Comparison of ENCODE assay signal across 25 cellular contexts in genomic region chr16:58738672-58739296, GRCh38. TPM values are rescaled to one million over a fixed set of nuclear protein-coding genes. Genes with fewer than 3 reads are reported as not detected.
DNase-seq lines count a peak whose midpoint lies in the region; ATAC-seq, FAIRE-seq and TF ChIP-seq lines count a peak whose summit lies in the region.
"Had no signal": no experiment of that assay in that cellular context is flagged by ENCODE, and none has a peak within 500 bp of the region (broad histone marks: within the 10 kb centered on the region; RNA-seq: fewer than 3 reads in every experiment).

No MANE protein-coding gene starts in this region.

- H3K18ac ChIP-seq in trophoblast cell (ENCODE audit: low read length) = no peak overlapping the region

- POLR2A ChIA-PET in A549 (lab: Yijun Ruan, JAX) = no interaction called here
- POLR2A ChIA-PET in K562 (lab: Yijun Ruan, JAX) = interaction anchor here (1.0 kb wide), 1 partner anchor 10 kb away, joined by 6 read pairs; no protein-coding TSS in a partner anchor

- H2BK12ac ChIP-seq in trophoblast cell (ENCODE audit: low read length) = no peak overlapping the region

- H4K12ac ChIP-seq in trophoblast cell (ENCODE audit: low read depth, low read length) = no peak overlapping the region

- no peak overlapping the region for H4K91ac ChIP-seq in trophoblast cell (ENCODE audit: low read depth, low read length)

- no peak for TF ChIP-seq EP300 in A549 (IDR thresholded peaks at IDR 0.05)
- no peak for TF ChIP-seq EP300 in K562 (IDR thresholded peaks at IDR 0.05; ENCODE audit: low read length)

- H4K20me1 ChIP-seq in K562 (replicated peaks; ENCODE audit: control insufficient read depth, insufficient read depth, low read length) = no peaks in the 10 kb centered on the region
- H4K20me1 ChIP-seq: BLaER1 treated with 17β-estradiol and CSF1 and Interleukin-3, amounts not matched to agents 10 nM and 100 nM had no signal

- H2BK120ac ChIP-seq in trophoblast cell (ENCODE audit: insufficient read depth, low read length, poor library complexity) = no peak overlapping the region

- no TSS peak for BruUV-seq in K562 (replicated peaks; lab: Mats Ljungman, UMichigan)

- H4K8ac ChIP-seq in trophoblast cell (ENCODE audit: low read depth, low read length) = no peak overlapping the region

- H3K4me1 ChIP-seq in A549 (peaks cover 3% of the 10 kb centered on the region; the same call in 1 of the 3 replicates), K562 (replicated peaks in 1 of 2; ENCODE audit: control insufficient read depth in 2 of 2, insufficient read depth in 2 of 2, low read length in 2 of 2) (peaks cover 2 to 7% of the 10 kb centered on the region in 2 experiments; a peak in 3 of 5 replicates), trophoblast cell (ENCODE audit: control insufficient read depth in 1 of 2, insufficient read depth in 2 of 2, low read length in 2 of 2) (no peaks in the 10 kb centered on the region), mucosa of descending colon (ENCODE audit: low read depth) (peaks cover 5% of the 10 kb centered on the region)
- H3K4me1 ChIP-seq: BE2C had no signal

- no peak for FAIRE-seq in A549 (lab: Jason Lieb, UNC)
- peak; percentile 80 for FAIRE-seq in HTR-8/SVneo (lab: Jason Lieb, UNC)
- FAIRE-seq in K562 (lab: Jason Lieb, UNC) = no peak
- FAIRE-seq: A204.1, D721Med, GM12878, GM19239, H54 had no signal

- H3K9me1 ChIP-seq in K562 (ENCODE audit: control insufficient read depth, insufficient read depth, low read length) = no peaks in the 10 kb centered on the region

- H3K79me2 ChIP-seq in K562 (ENCODE audit: control insufficient read depth, insufficient read depth, low read length) = peaks cover 7% of the 10 kb centered on the region
- H3K79me2 ChIP-seq in trophoblast cell (ENCODE audit: control insufficient read depth, insufficient read depth, low read length, poor library complexity) = peaks cover 2% of the 10 kb centered on the region

- H3K9ac ChIP-seq in K562 (ENCODE audit: insufficient read depth in 1 of 2, low read depth in 2 of 2, low read length in 2 of 2) = no peak overlapping the region
- H3K9ac ChIP-seq in trophoblast cell (ENCODE audit: low read length) = no peak overlapping the region
- H3K9ac ChIP-seq: BLaER1 treated with 17β-estradiol and CSF1 and Interleukin-3, amounts not matched to agents 10 nM and 100 nM had no signal

- DNase-seq in A549 (ENCODE audit: low read depth in 1 of 2, low spot score in 1 of 2) = no peak
- no peak for DNase-seq in HTR-8/SVneo (ENCODE audit: insufficient read length, low spot score)
- no peak for DNase-seq in K562 (ENCODE audit: extremely low read depth in 1 of 4, low spot score in 3 of 4)
- peak in 1 of 2 donors; percentile 39 for DNase-seq in trophoblast cell
- no peak for DNase-seq in NCI-H187 (lab: John Stamatoyannopoulos, UW)
- no peak for DNase-seq in mucosa of descending colon
- DNase-seq: ACHN; AML-193; BE2C; CD4-positive, alpha-beta T cell; CD8-positive, alpha-beta memory T cell; DMS 273 treated with DMSO at 0.1 percent for 48 hours; DMS79; EL; GDM1; HFFc6 had no signal

- TF ChIP-seq POLR2A in A549 (IDR thresholded peaks at IDR 0.05; ENCODE audit: low read length) (no peak), K562 (conservative IDR thresholded peaks at IDR 0.05) (no peak)

- H3K9me3 ChIP-seq in A549 = no peaks in the 10 kb centered on the region
- H3K9me3 ChIP-seq in K562 (replicated peaks; ENCODE audit: control insufficient read depth, insufficient read depth, low read depth, low read length) = no peaks in the 10 kb centered on the region; the same call in 1 of the 2 replicates
- H3K9me3 ChIP-seq in trophoblast cell (ENCODE audit: insufficient read depth, low read depth, low read length) = no peaks in the 10 kb centered on the region
- H3K9me3 ChIP-seq in mucosa of descending colon = no peaks in the 10 kb centered on the region
- H3K9me3 ChIP-seq: BE2C; BLaER1 treated with 17β-estradiol and CSF1 and Interleukin-3, amounts not matched to agents 10 nM and 100 nM; HAP-1 had no signal

- no peak overlapping the region for H3K4me3 ChIP-seq in A549
- H3K4me3 ChIP-seq in K562 = no peak overlapping the region
- no peak overlapping the region for H3K4me3 ChIP-seq in trophoblast cell (ENCODE audit: low read depth, low read length)
- H3K4me3 ChIP-seq in mucosa of descending colon = no peak overlapping the region
- H3K4me3 ChIP-seq: BLaER1 treated with 17β-estradiol and CSF1 and Interleukin-3, amounts not matched to agents 10 nM and 100 nM; GM12878; GM23338; HAP-1 had no signal

- WGBS in A549 (ENCODE audit: missing lambda C conversion rate) = 67% methylated on average over 4 of the region's 5 CpGs
- WGBS in K562 (ENCODE audit: insufficient coverage, low coverage, missing lambda C conversion rate) = 51% methylated on average over 2 of the region's 5 CpGs
- WGBS in trophoblast cell (ENCODE audit: extremely low coverage, insufficient coverage, insufficient read length) = no CpG with 5 or more reads among the region's 5 CpGs

- H3K27ac ChIP-seq in A549 = no peak overlapping the region
- H3K27ac ChIP-seq in K562 (ENCODE audit: extremely low read depth, low read depth, low read length) = no peak overlapping the region
- H3K27ac ChIP-seq in trophoblast cell (ENCODE audit: low read depth, low read length) = no peak overlapping the region
- H3K27ac ChIP-seq: BLaER1 treated with 17β-estradiol and CSF1 and Interleukin-3, amounts not matched to agents 10 nM and 100 nM had no signal

- H3K36me3 ChIP-seq in K562 (ENCODE audit: control insufficient read depth, insufficient read depth, low read length) (no peaks in the 10 kb centered on the region; the same call in 2 of the 3 replicates), trophoblast cell (ENCODE audit: control insufficient read depth in 1 of 2, insufficient read depth in 2 of 2, low read length in 2 of 2) (no peaks in the 10 kb centered on the region), mucosa of descending colon (ENCODE audit: low read depth) (no peaks in the 10 kb centered on the region)
- H3K36me3 ChIP-seq: BE2C; BLaER1 treated with 17β-estradiol and CSF1 and Interleukin-3, amounts not matched to agents 10 nM and 100 nM; HAP-1 had no signal

- in situ Hi-C loops in K562 (cut with MboI) = no loop called here

- H2AFZ ChIP-seq in K562 (ENCODE audit: low read depth, low read length) (no peak overlapping the region), trophoblast cell (ENCODE audit: insufficient read depth, low read length, poor library complexity) (no peak overlapping the region)
- H2AFZ ChIP-seq: GM23338 had no signal

- H2BK5ac ChIP-seq in trophoblast cell (ENCODE audit: low read depth, low read length, poor library complexity) = no peak overlapping the region

- H3K27me3 ChIP-seq in K562 (ENCODE audit: control insufficient read depth in 2 of 2, insufficient read depth in 2 of 2, low read length in 2 of 2) (no peaks in the 10 kb centered on the region), trophoblast cell (ENCODE audit: insufficient read depth, low read length) (no peaks in the 10 kb centered on the region)
- H3K27me3 ChIP-seq: BE2C; BLaER1 treated with 17β-estradiol and CSF1 and Interleukin-3, amounts not matched to agents 10 nM and 100 nM had no signal

- TF ChIP-seq CTCF in A549 (IDR thresholded peaks at IDR 0.05) = no peak
- no peak for TF ChIP-seq CTCF in K562 (IDR thresholded peaks at IDR 0.05 in 2 of 3, conservative IDR thresholded peaks at IDR 0.05 in 1 of 3; ENCODE audit: insufficient read depth in 2 of 3, low read depth in 1 of 3, low read length in 3 of 3)
- no peak for TF ChIP-seq CTCF in mucosa of descending colon (IDR thresholded peaks at IDR 0.05)

- ATAC-seq in A549 (no peak), K562 (no peak), HG03159 (IDR thresholded peaks at IDR 0.05; ENCODE audit: unreplicated experiment) (no peak), mucosa of descending colon (no peak)
- ATAC-seq: GM12878, GM23338 had no signal

- intact Hi-C loops in K562 (cut with micrococcal nuclease) = no loop called here
- intact Hi-C loops in mucosa of descending colon (cut with DNase I, micrococcal nuclease) = no loop called here

- no peak overlapping the region for H3K14ac ChIP-seq in trophoblast cell (ENCODE audit: low read length)

- H3K23ac ChIP-seq in trophoblast cell (ENCODE audit: low read length) = peak overlapping the region; percentile 54

- CTCF ChIA-PET in A549 (lab: Yijun Ruan, JAX) (interaction anchor here (1.0 to 1.3 kb wide), 2 partner anchors 10 to 17 kb away, joined by 3 to 7 read pairs; no protein-coding TSS in a partner anchor), K562 (lab: Yijun Ruan, JAX; ENCODE audit: low intra/inter-chr PET ratio) (no interaction called here)

- no peak overlapping the region for H2AK5ac ChIP-seq in trophoblast cell (ENCODE audit: low read length)

- peaks cover 3% of the 10 kb centered on the region for H3K79me1 ChIP-seq in trophoblast cell (ENCODE audit: low read length)

- no peak overlapping the region for H3K4ac ChIP-seq in trophoblast cell (ENCODE audit: low read depth, low read length)

- TF ChIP-seq RAD21 in A549 (conservative IDR thresholded peaks at IDR 0.05 in 1 of 2, IDR thresholded peaks at IDR 0.05 in 1 of 2) = no peak
- no peak for TF ChIP-seq RAD21 in K562 (CRISPR knock-in tag; conservative IDR thresholded peaks at IDR 0.05 in 1 of 2, IDR thresholded peaks at IDR 0.05 in 1 of 2)

- no peak overlapping the region for H3K4me2 ChIP-seq in A549
- no peak overlapping the region for H3K4me2 ChIP-seq in K562 (ENCODE audit: insufficient read depth, low read length)
- no peak overlapping the region for H3K4me2 ChIP-seq in trophoblast cell (ENCODE audit: low read length)
- H3K4me2 ChIP-seq: BLaER1 treated with 17β-estradiol and CSF1 and Interleukin-3, amounts not matched to agents 10 nM and 100 nM; GM23338 had no signal

RNA-seq across cellular contexts. Expression of gene GOT2, which starts 4.7 kb away (rescaled TPM):
- 134 and 145 TPM in 2 replicates for polyA plus RNA-seq in A549 (2011; rRNA removed)
- polyA plus RNA-seq in A549 (2012; cell fraction: cytosol; rRNA removed) = 86.6 and 107 TPM in 2 replicates
- 88.4 and 115 TPM in 2 replicates for polyA plus RNA-seq in A549 (2012; cell fraction: nucleus; rRNA removed)
- 162 to 171 TPM (median 168 TPM) in 3 replicates for polyA plus RNA-seq in A549 (2017; fragmentation: RNase III; extraction: RNeasy Plus Mini Kit Qiagen cat#74134 plus additional on column Dnase treatment)
- 108 and 133 TPM in 2 replicates for polyA minus RNA-seq in A549 (2011; rRNA and poly(A)+ RNA removed)
- 67.0 and 76.2 TPM in 2 replicates for total RNA-seq in K562 (2011; cell fraction: chromatin; rRNA removed; ENCODE audit: low replicate concordance)
- 44.5 and 48.2 TPM in 2 replicates for total RNA-seq in K562 (2011; cell fraction: nucleolus; rRNA removed)
- total RNA-seq in K562 (2011; cell fraction: nucleoplasm; rRNA removed) = 51.8 and 70.7 TPM in 2 replicates
- total RNA-seq in K562 (2014; rRNA removed) = 76.5 and 92.9 TPM in 2 replicates
- total RNA-seq in K562 (2014; rRNA removed; fragmentation: Illumina TruSeq; extraction: Trizol) = 80.2 and 85.4 TPM in 2 replicates
- total RNA-seq in K562 (2015; rRNA removed; fragmentation: Illumina TruSeq; extraction: Trizol) = 60.4 and 64.7 TPM in 2 replicates
- total RNA-seq in K562 (2021) = 149 and 157 TPM in 2 replicates
- polyA plus RNA-seq in K562 (2011; rRNA removed) = 43.1 and 58.9 TPM in 2 replicates
- 30.9 and 48.3 TPM in 2 replicates for polyA plus RNA-seq in K562 (2011; cell fraction: cytosol; rRNA removed)
- polyA plus RNA-seq in K562 (2011; cell fraction: nucleus; rRNA removed) = 51.3 and 63.0 TPM in 2 replicates
- 106 and 113 TPM in 2 replicates for polyA plus RNA-seq in K562 (2012)
- 170 and 190 TPM in 2 replicates for polyA plus RNA-seq in K562 (2014; fragmentation: Illumina TruSeq; extraction: Trizol)
- polyA plus RNA-seq in K562 (2014; fragmentation: Nextera tagmentation; extraction: Ambion mirVana) = 10 to 100 TPM; 81.8 to 83.8 TPM
- 63.8 and 70.1 TPM in 2 replicates for polyA plus RNA-seq in K562 (2014; rRNA removed)
- 59.5 and 76.3 TPM in 2 replicates for polyA minus RNA-seq in K562 (2011; rRNA and poly(A)+ RNA removed)
- 90.9 and 96.3 TPM in 2 replicates for polyA minus RNA-seq in K562 (2011; cell fraction: cytosol; rRNA and poly(A)+ RNA removed)
- polyA minus RNA-seq in K562 (2011; cell fraction: nucleus; rRNA and poly(A)+ RNA removed) = 14.5 and 25.9 TPM in 2 replicates
- polyA plus RNA-seq in trophoblast cell (2013) = 61.0 and 63.3 TPM in 2 replicates
- total RNA-seq in mucosa of descending colon = 100 to 1,000 TPM in 2 of 3 donors, 10 to 100 TPM in 1; 95.0 to 120 (median 116) TPM

RNA-seq across cellular contexts. Expression of gene SLC38A7, which starts 54.2 kb away (rescaled TPM):
- polyA plus RNA-seq in A549 (2011; rRNA removed) (8.4 and 9.9 TPM in 2 replicates), A549 (2017; fragmentation: RNase III; extraction: RNeasy Plus Mini Kit Qiagen cat#74134 plus additional on column Dnase treatment) (16.0 to 19.9 TPM (median 18.2 TPM) in 3 replicates), K562 (2011; rRNA removed) (5.5 and 5.7 TPM in 2 replicates), K562 (2014; fragmentation: Illumina TruSeq; extraction: Trizol) (7.8 and 8.1 TPM in 2 replicates), K562 (2014; fragmentation: Nextera tagmentation; extraction: Ambion mirVana) (1 to 10 TPM; 2.7 to 2.8 TPM), K562 (2014; rRNA removed) (7.2 and 10.4 TPM in 2 replicates)
- polyA plus RNA-seq in A549 (2012; cell fraction: cytosol; rRNA removed) = 9.7 and 12.8 TPM in 2 replicates
- 26.1 and 32.5 TPM in 2 replicates for polyA plus RNA-seq in A549 (2012; cell fraction: nucleus; rRNA removed)
- 24.6 and 25.0 TPM in 2 replicates for polyA minus RNA-seq in A549 (2011; rRNA and poly(A)+ RNA removed)
- 23.4 and 60.6 TPM in 2 replicates for total RNA-seq in K562 (2011; cell fraction: chromatin; rRNA removed; ENCODE audit: low replicate concordance)
- total RNA-seq in K562 (2011; cell fraction: nucleolus; rRNA removed) = 35.5 and 38.3 TPM in 2 replicates
- 33.8 and 36.0 TPM in 2 replicates for total RNA-seq in K562 (2011; cell fraction: nucleoplasm; rRNA removed)
- total RNA-seq in K562 (2014; rRNA removed) (5.8 and 6.5 TPM in 2 replicates), K562 (2014; rRNA removed; fragmentation: Illumina TruSeq; extraction: Trizol) (4.7 and 5.9 TPM in 2 replicates), K562 (2015; rRNA removed; fragmentation: Illumina TruSeq; extraction: Trizol) (7.2 and 7.5 TPM in 2 replicates), K562 (2021) (9.8 and 12.2 TPM in 2 replicates), mucosa of descending colon (10 to 100 TPM in 2 of 3 donors, 1 to 10 TPM in 1; 9.4 to 21.9 (median 14.9) TPM)
- 5.0 and 9.4 TPM in 2 replicates for polyA plus RNA-seq in K562 (2011; cell fraction: cytosol; rRNA removed)
- polyA plus RNA-seq in K562 (2011; cell fraction: nucleus; rRNA removed) = 5.5 and 14.4 TPM in 2 replicates
- 8.2 and 9.9 TPM in 2 replicates for polyA plus RNA-seq in K562 (2012)
- polyA minus RNA-seq in K562 (2011; rRNA and poly(A)+ RNA removed) = 8.9 and 13.4 TPM in 2 replicates
- 3.5 and 6.9 TPM in 2 replicates for polyA minus RNA-seq in K562 (2011; cell fraction: cytosol; rRNA and poly(A)+ RNA removed)
- 14.9 and 20.9 TPM in 2 replicates for polyA minus RNA-seq in K562 (2011; cell fraction: nucleus; rRNA and poly(A)+ RNA removed)
- 18.8 and 19.7 TPM in 2 replicates for polyA plus RNA-seq in trophoblast cell (2013)

Comparison
In these comparisons a context has a peak if more than half of its experiments do, and no peak if none do; other contexts are left out.
1. Of the 35 proteins assayed by ChIP-seq in both K562 and A549: peak only in K562: CEBPB and KDM1A; only in A549: none; in both: ZFP36; in neither: 32.